19 cellular contexts compared by ENCODE assay signal in the genomic region with DNA sequence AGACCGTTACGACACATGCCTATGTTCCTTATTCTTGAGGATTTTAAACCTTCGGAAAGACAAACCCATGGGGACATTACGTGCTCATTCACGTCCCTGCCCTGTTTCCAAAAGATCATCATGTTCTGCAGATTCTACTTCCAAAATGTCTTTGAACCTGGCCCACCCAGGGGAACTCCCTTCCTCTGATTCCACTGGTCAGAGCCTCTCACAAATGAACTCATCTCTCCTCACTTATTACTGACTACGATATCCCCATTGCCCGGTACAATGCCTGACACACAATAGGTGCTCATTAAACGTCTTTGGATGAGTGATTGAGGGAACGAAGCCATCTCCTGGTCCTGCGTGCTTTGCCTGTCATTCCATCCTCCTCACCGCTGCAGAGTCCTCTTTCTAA.
A peak's percentile ranks its signal among the peaks of the same experiment; 100 is the strongest.
DNase-seq lines count a peak whose midpoint lies in the region; ATAC-seq and TF ChIP-seq lines count a peak whose summit lies in the region.
"Had no signal": no experiment of that assay in that cellular context is flagged by ENCODE, and none has a peak within 500 bp of the region (broad histone marks: within the 10 kb centered on the region; RNA-seq: fewer than 3 reads in every experiment).

No MANE protein-coding gene starts in this region.

- peak overlapping the region; percentile 21; the same call in 1 of the 2 replicates for H3K27ac ChIP-seq in VCaP
- H3K27ac ChIP-seq: 22Rv1, BLaER1, C4-2B, GM23248 had no signal

- H3K36me3 Mint-ChIP-seq in osteocyte (ENCODE audit: unreplicated experiment): peaks cover 4% of the 10 kb centered on the region
- H3K36me3 Mint-ChIP-seq: CD4-positive, CD25-positive, alpha-beta regulatory T cell; CD8-positive, alpha-beta T cell had no signal

- H3K4me1 Mint-ChIP-seq in osteocyte (ENCODE audit: unreplicated experiment): peaks cover 8% of the 10 kb centered on the region
- H3K4me1 Mint-ChIP-seq: B cell; CD4-positive, CD25-positive, alpha-beta regulatory T cell had no signal

- H3K27me3 Mint-ChIP-seq in osteocyte (ENCODE audit: unreplicated experiment): no peaks in the 10 kb centered on the region

- no peak for TF ChIP-seq CTCF in VCaP (conservative IDR thresholded peaks at IDR 0.05)
- TF ChIP-seq CTCF in osteocyte (IDR thresholded peaks at IDR 0.05): no peak

- no peak overlapping the region for H3K4me3 Mint-ChIP-seq in osteocyte (ENCODE audit: unreplicated experiment)
- H3K4me3 Mint-ChIP-seq: B cell; CD4-positive, CD25-positive, alpha-beta regulatory T cell; CD8-positive, alpha-beta T cell had no signal

- peak; percentile 3 for DNase-seq in SIG-M5 treated with dmso at 0.1 percent for 504 hours (lab: John Stamatoyannopoulos, UW; ENCODE audit: unreplicated experiment)
- DNase-seq in SIG-M5 (lab: John Stamatoyannopoulos, UW): no peak
- peak; percentile 57 for DNase-seq in osteocyte (ENCODE audit: extremely low spot score, unreplicated experiment)
- DNase-seq in NCI-H82 (lab: John Stamatoyannopoulos, UW): no peak
- DNase-seq: Caco-2; CD4-positive, CD25-positive, alpha-beta regulatory T cell; CD8-positive, alpha-beta T cell; DMS153; DND-41; GM23248; H7; HCEC 1CT had no signal

- ATAC-seq in HG03159 (IDR thresholded peaks at IDR 0.05; ENCODE audit: unreplicated experiment): no peak
- ATAC-seq: CD8-positive, alpha-beta T cell; GM12878 had no signal

- H3K9me3 Mint-ChIP-seq in osteocyte (ENCODE audit: unreplicated experiment): no peaks in the 10 kb centered on the region
- H3K9me3 Mint-ChIP-seq: CD8-positive, alpha-beta T cell had no signal

- H3K27ac Mint-ChIP-seq in osteocyte (ENCODE audit: unreplicated experiment): no peak overlapping the region
- H3K27ac Mint-ChIP-seq: B cell; CD4-positive, CD25-positive, alpha-beta regulatory T cell; CD8-positive, alpha-beta T cell had no signal

Comparison
In these comparisons a context has a peak if more than half of its experiments do, and no peak if none do; other contexts are left out.
1. DNase-seq: peak in SIG-M5 treated with dmso at 0.1 percent for 504 hours (single experiment) and osteocyte (single experiment); none in SIG-M5 (single experiment) and NCI-H82 (single experiment).